ENCODE assay signal across 15 cellular contexts in genomic region chr15:47301481-47301880, GRCh38.
DNase-seq lines count a peak whose midpoint lies in the region; ATAC-seq, FAIRE-seq and TF ChIP-seq lines count a peak whose summit lies in the region.
"Had no signal": no experiment of that assay in that cellular context is flagged by ENCODE, and none has a peak within 500 bp of the region (broad histone marks: within the 10 kb centered on the region; RNA-seq: fewer than 3 reads in every experiment).

No MANE protein-coding gene starts in this region.

- CTCF ChIA-PET in activated naive CD4-positive, alpha-beta T cell treated with anti-CD3 and anti-CD28 coated beads for 36 hours (lab: Charles Lee): no interaction called here

- H4K20me1 ChIP-seq in MM.1S (ENCODE audit: insufficient read depth, low read length): no peaks in the 10 kb centered on the region

- no peak for TF ChIP-seq CTCF in MM.1S (IDR thresholded peaks at IDR 0.05; ENCODE audit: low read length)

- DNase-seq in DMS153 (lab: John Stamatoyannopoulos, UW) (peak; percentile 78), MM.1S (peak; percentile 92), NCI-H345 (lab: John Stamatoyannopoulos, UW) (peak; percentile 78), LoVo (ENCODE audit: low spot score) (no peak)
- DNase-seq in effector CD8-positive, alpha-beta T cell (lab: John Stamatoyannopoulos, UW): no peak
- no peak for DNase-seq in activated naive CD4-positive, alpha-beta T cell treated with anti-CD3 and anti-CD28 coated beads for 36 hours
- DNase-seq: activated CD4-positive, CD25-positive, alpha-beta regulatory T cell; activated CD8-positive, alpha-beta memory T cell treated with anti-CD3 and anti-CD28 coated beads, Interleukin-2, amount 10 ng/mL, durations not matched to agents 7 days and 5 days; heart right ventricle; stimulated activated naive CD4-positive, alpha-beta T cell had no signal

- no peaks in the 10 kb centered on the region for H3K36me3 ChIP-seq in MM.1S (replicated peaks; ENCODE audit: insufficient read depth, low read length)
- H3K36me3 ChIP-seq: heart right ventricle had no signal

- ATAC-seq in HG02840 (IDR thresholded peaks at IDR 0.05; ENCODE audit: low FRiP score, unreplicated experiment): no peak
- ATAC-seq: activated CD8-positive, alpha-beta memory T cell treated with anti-CD3 and anti-CD28 coated beads, Interleukin-2, amount 10 ng/mL, durations not matched to agents 7 days and 5 days had no signal

- H3F3A ChIP-seq in MM.1S (ENCODE audit: insufficient read depth, low read length): peaks cover 22% of the 10 kb centered on the region

- no peak overlapping the region for H3K27ac Mint-ChIP-seq in activated naive CD4-positive, alpha-beta T cell treated with anti-CD3 and anti-CD28 coated beads for 36 hours
- H3K27ac Mint-ChIP-seq: activated CD8-positive, alpha-beta memory T cell treated with anti-CD3 and anti-CD28 coated beads, Interleukin-2, amount 10 ng/mL, durations not matched to agents 7 days and 5 days; dendritic cell treated with granulocyte-macrophage colony-stimulating factor and Interleukin-4, amounts not matched to agents 40 ng/mL and 50 ng/mL, for 4 days; T-helper 1 cell treated with Interleukin-12 subunit alpha and Interleukin-12 subunit beta and Interleukin-4 antibody, amounts not matched to agents 30 μg/mL and 1 μg/mL, for 36 hours had no signal

- peak; percentile 51 for FAIRE-seq in islet of Langerhans (lab: Jason Lieb, UNC)

- no peaks in the 10 kb centered on the region for H3K27me3 Mint-ChIP-seq in activated naive CD4-positive, alpha-beta T cell treated with anti-CD3 and anti-CD28 coated beads for 36 hours (ENCODE audit: low read depth)
- H3K27me3 Mint-ChIP-seq: activated CD8-positive, alpha-beta memory T cell treated with anti-CD3 and anti-CD28 coated beads, Interleukin-2, amount 10 ng/mL, durations not matched to agents 7 days and 5 days; dendritic cell treated with granulocyte-macrophage colony-stimulating factor and Interleukin-4, amounts not matched to agents 40 ng/mL and 50 ng/mL, for 4 days had no signal

- no peaks in the 10 kb centered on the region for H3K36me3 Mint-ChIP-seq in activated naive CD4-positive, alpha-beta T cell treated with anti-CD3 and anti-CD28 coated beads for 36 hours (ENCODE audit: low read depth)
- H3K36me3 Mint-ChIP-seq: activated CD8-positive, alpha-beta memory T cell treated with anti-CD3 and anti-CD28 coated beads, Interleukin-2, amount 10 ng/mL, durations not matched to agents 7 days and 5 days had no signal

- H3K9me3 ChIP-seq in MM.1S (replicated peaks; ENCODE audit: insufficient read depth, low read length): no peaks in the 10 kb centered on the region
- H3K9me3 ChIP-seq: heart right ventricle had no signal

- H3K27me3 ChIP-seq in MM.1S (replicated peaks; ENCODE audit: insufficient read depth, low read length): no peaks in the 10 kb centered on the region
- H3K27me3 ChIP-seq: heart right ventricle had no signal

- peak overlapping the region; percentile 58 for H3K4me2 ChIP-seq in MM.1S (ENCODE audit: low read depth, low read length)

- H3K4me1 ChIP-seq in MM.1S (ENCODE audit: low read length): peaks cover 35% of the 10 kb centered on the region
- H3K4me1 ChIP-seq: heart right ventricle had no signal

- peak overlapping the region; percentile 59 for H2AFZ ChIP-seq in MM.1S (ENCODE audit: low read length)

- H3K4me3 Mint-ChIP-seq in activated naive CD4-positive, alpha-beta T cell treated with anti-CD3 and anti-CD28 coated beads for 36 hours: no peak overlapping the region
- H3K4me3 Mint-ChIP-seq: activated CD8-positive, alpha-beta memory T cell treated with anti-CD3 and anti-CD28 coated beads, Interleukin-2, amount 10 ng/mL, durations not matched to agents 7 days and 5 days; dendritic cell treated with granulocyte-macrophage colony-stimulating factor and Interleukin-4, amounts not matched to agents 40 ng/mL and 50 ng/mL, for 4 days; T-helper 1 cell treated with Interleukin-12 subunit alpha and Interleukin-12 subunit beta and Interleukin-4 antibody, amounts not matched to agents 30 μg/mL and 1 μg/mL, for 36 hours had no signal

- H3K4me1 Mint-ChIP-seq in activated naive CD4-positive, alpha-beta T cell treated with anti-CD3 and anti-CD28 coated beads for 36 hours (ENCODE audit: low read depth): no peaks in the 10 kb centered on the region
- H3K4me1 Mint-ChIP-seq: activated CD8-positive, alpha-beta memory T cell treated with anti-CD3 and anti-CD28 coated beads, Interleukin-2, amount 10 ng/mL, durations not matched to agents 7 days and 5 days had no signal

- no peak overlapping the region; the same call in 1 of the 2 replicates for H3K4me3 ChIP-seq in MM.1S (ENCODE audit: low read length)
- H3K4me3 ChIP-seq: heart right ventricle, smooth muscle cell had no signal

- peak overlapping the region; percentile 14; the same call in 1 of the 2 replicates for H3K9ac ChIP-seq in MM.1S (ENCODE audit: low read length)

- intact Hi-C loops in activated naive CD4-positive, alpha-beta T cell treated with anti-CD3 and anti-CD28 coated beads for 36 hours (cut with micrococcal nuclease): no loop called here

- peak overlapping the region; percentile 85 for H3K27ac ChIP-seq in MM.1S (ENCODE audit: low read length)
- H3K27ac ChIP-seq: heart right ventricle had no signal

- H3K9me2 ChIP-seq in MM.1S (replicated peaks; ENCODE audit: insufficient read depth, low read length): no peaks in the 10 kb centered on the region

- no peaks in the 10 kb centered on the region for H3K9me3 Mint-ChIP-seq in activated naive CD4-positive, alpha-beta T cell treated with anti-CD3 and anti-CD28 coated beads for 36 hours
- H3K9me3 Mint-ChIP-seq: T-helper 1 cell treated with Interleukin-12 subunit alpha and Interleukin-12 subunit beta and Interleukin-4 antibody, amounts not matched to agents 30 μg/mL and 1 μg/mL, for 36 hours had no signal

- no peaks in the 10 kb centered on the region for H3K79me2 ChIP-seq in MM.1S (ENCODE audit: low read length)

Comparison
In these comparisons a context has a peak if more than half of its experiments do, and no peak if none do; other contexts are left out.
1. DNase-seq: peak in DMS153 (single experiment), MM.1S (single experiment) and NCI-H345 (single experiment); none in LoVo (single experiment), effector CD8-positive, alpha-beta T cell (single experiment) and activated naive CD4-positive, alpha-beta T cell treated with anti-CD3 and anti-CD28 coated beads for 36 hours (single experiment).